In the genomic region with DNA sequence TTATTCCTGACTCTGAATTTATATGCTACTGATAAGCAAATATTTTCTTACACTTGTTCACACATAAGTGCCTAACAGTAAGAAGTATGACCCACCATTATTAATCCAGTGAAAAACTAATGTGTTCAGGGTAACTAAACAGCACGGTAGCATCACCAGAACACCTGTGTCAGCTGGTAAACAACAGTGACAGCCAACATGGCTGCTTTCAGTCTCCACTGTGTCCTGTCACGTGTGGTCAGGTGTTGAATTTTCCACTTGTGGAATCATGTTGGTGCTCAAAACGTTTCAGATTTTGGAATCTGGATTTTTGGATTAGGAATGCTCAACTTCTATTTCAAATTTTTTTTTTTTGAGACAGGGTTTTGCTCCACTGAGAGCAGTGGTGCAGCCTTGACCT, we compare ENCODE assay signal across 16 cellular contexts. TPM values are rescaled to one million over a fixed set of nuclear protein-coding genes. Genes with fewer than 3 reads are reported as not detected.
DNase-seq lines count a peak whose midpoint lies in the region; ATAC-seq, FAIRE-seq and TF ChIP-seq lines count a peak whose summit lies in the region.
"Had no signal": no experiment of that assay in that cellular context is flagged by ENCODE, and none has a peak within 500 bp of the region (broad histone marks: within the 10 kb centered on the region; RNA-seq: fewer than 3 reads in every experiment).

No MANE protein-coding gene starts in this region.

- no peaks in the 10 kb centered on the region for H3K79me2 ChIP-seq in K562 (ENCODE audit: control insufficient read depth, insufficient read depth, low read length)

- H3K4me2 ChIP-seq in K562 (ENCODE audit: insufficient read depth, low read length): no peak overlapping the region

- FAIRE-seq in GM12891 (lab: Jason Lieb, UNC) (peak; percentile 41), K562 (lab: Jason Lieb, UNC) (no peak)
- FAIRE-seq: A204.1, D721Med, H1 had no signal

- H3K9me1 ChIP-seq in K562 (ENCODE audit: control insufficient read depth, insufficient read depth, low read length): no peaks in the 10 kb centered on the region

- no peak for TF ChIP-seq RAD21 in K562 (CRISPR knock-in tag; conservative IDR thresholded peaks at IDR 0.05 in 1 of 2, IDR thresholded peaks at IDR 0.05 in 1 of 2)

- TF ChIP-seq CTCF in HEK293 (tag by site-specific recombination; IDR thresholded peaks at IDR 0.05): no peak
- TF ChIP-seq CTCF in K562 (IDR thresholded peaks at IDR 0.05 in 2 of 3, conservative IDR thresholded peaks at IDR 0.05 in 1 of 3; ENCODE audit: insufficient read depth in 2 of 3, low read depth in 1 of 3, low read length in 3 of 3): no peak
- no peak for TF ChIP-seq CTCF in omental fat pad (IDR thresholded peaks at IDR 0.05)

- intact Hi-C loops in K562 (cut with micrococcal nuclease): no loop called here

- in situ Hi-C loops in K562 (cut with MboI): no loop called here

- no peak for TF ChIP-seq EP300 in K562 (IDR thresholded peaks at IDR 0.05; ENCODE audit: low read length)

- H4K20me1 ChIP-seq in K562 (replicated peaks; ENCODE audit: control insufficient read depth, insufficient read depth, low read length): no peaks in the 10 kb centered on the region

- DNase-seq in GM12891 (ENCODE audit: insufficient read length, low spot score) (no peak), K562 (ENCODE audit: extremely low read depth in 1 of 4, low spot score in 3 of 4) (no peak), islet precursor cell (peak; percentile 2), NCI-H524 treated with DMSO at 0.1 percent for 48 hours (lab: John Stamatoyannopoulos, UW) (no peak), omental fat pad (ENCODE audit: low spot score) (no peak)
- DNase-seq: ACHN; Caco-2; CD4-positive, alpha-beta T cell; DMS79 treated with DMSO at 0.1 percent for 48 hours; GF-D8; H9 had no signal

- H3K9me3 ChIP-seq in HEK293 (ENCODE audit: control insufficient read depth, insufficient read depth, low read depth, low read length) (no peaks in the 10 kb centered on the region), K562 (replicated peaks; ENCODE audit: control insufficient read depth, insufficient read depth, low read depth, low read length) (no peaks in the 10 kb centered on the region)
- H3K9me3 ChIP-seq: Caco-2 had no signal

- BruUV-seq in K562 (replicated peaks; lab: Mats Ljungman, UMichigan): no TSS peak

- no peak overlapping the region for H3K9ac ChIP-seq in K562 (ENCODE audit: insufficient read depth in 1 of 2, low read depth in 2 of 2, low read length in 2 of 2)

- 24% methylated on average over 3 of the region's 3 CpGs for WGBS in K562 (ENCODE audit: insufficient coverage, low coverage, missing lambda C conversion rate)

- TF ChIP-seq POLR2A in GM12891 (IDR thresholded peaks at IDR 0.05; ENCODE audit: low read depth, low read length) (no peak), K562 (conservative IDR thresholded peaks at IDR 0.05) (no peak)

- CTCF ChIA-PET in HEK293 (lab: Yijun Ruan, JAX) (interaction anchor here (0.6 kb wide), 1 partner anchor 22 kb away, joined by 3 read pairs; no protein-coding TSS in a partner anchor), K562 (lab: Yijun Ruan, JAX; ENCODE audit: low intra/inter-chr PET ratio) (no interaction called here)

- H3K4me3 ChIP-seq in HEK293 (ENCODE audit: low read depth, low read length): no peak overlapping the region
- H3K4me3 ChIP-seq in K562: no peak overlapping the region

- no peaks in the 10 kb centered on the region for H3K36me3 ChIP-seq in HEK293 (ENCODE audit: control insufficient read depth in 2 of 2, insufficient read depth in 1 of 2, low read length in 2 of 2)
- no peaks in the 10 kb centered on the region for H3K36me3 ChIP-seq in K562 (ENCODE audit: control insufficient read depth, insufficient read depth, low read length)

- POLR2A ChIA-PET in HEK293 (lab: Yijun Ruan, JAX) (no interaction called here), K562 (lab: Yijun Ruan, JAX) (interaction anchor here (1.0 kb wide), 1 partner anchor 14 kb away, joined by 4 read pairs; the partner anchor contains the start of gene ATP23)

- H3K27ac ChIP-seq in HEK293 (ENCODE audit: extremely low read depth, low read depth, low read length) (no peak overlapping the region), K562 (ENCODE audit: extremely low read depth, low read depth, low read length) (no peak overlapping the region)
- H3K27ac ChIP-seq: C4-2B had no signal

- ATAC-seq in K562: peak; percentile 57
- ATAC-seq in omental fat pad (ENCODE audit: low FRiP score): no peak

- peak overlapping the region; percentile 64 for H2AFZ ChIP-seq in K562 (ENCODE audit: low read depth, low read length)

- no peaks in the 10 kb centered on the region for H3K27me3 ChIP-seq in K562 (ENCODE audit: control insufficient read depth in 2 of 2, insufficient read depth in 2 of 2, low read length in 2 of 2)

- no peaks in the 10 kb centered on the region for H3K4me1 ChIP-seq in HEK293 (ENCODE audit: control insufficient read depth, insufficient read depth, low read length)
- no peaks in the 10 kb centered on the region for H3K4me1 ChIP-seq in K562 (replicated peaks in 1 of 2; ENCODE audit: control insufficient read depth in 2 of 2, insufficient read depth in 2 of 2, low read length in 2 of 2)
- H3K4me1 ChIP-seq: Caco-2 had no signal

TF ChIP-seq in GM12891, 5 proteins besides CTCF, POLR2A, EP300 and RAD21:
- no peak for TF ChIP-seq TAF1 (IDR thresholded peaks at IDR 0.05; ENCODE audit: low read depth, low read length)
- no peak for TF ChIP-seq POU2F2 (IDR thresholded peaks at IDR 0.05; ENCODE audit: low read depth, low read length)
- TF ChIP-seq POLR2AphosphoS5 (IDR thresholded peaks at IDR 0.05; ENCODE audit: low read depth, low read length): no peak
- no peak for TF ChIP-seq SPI1 (IDR thresholded peaks at IDR 0.05; ENCODE audit: low read depth, low read length)

TF ChIP-seq in HEK293, 187 proteins besides CTCF, POLR2A, EP300 and RAD21:
- 0 out of 2 replicates have a peak, but pooled peaks have one; percentile 46 for TF ChIP-seq SCRT2 (tag by site-specific recombination; IDR thresholded peaks at IDR 0.05)
- no peak for TF ChIP-seq ZNF555 (tag by site-specific recombination; conservative IDR thresholded peaks at IDR 0.05)
TF ChIP-seq in HEK293: peak in this region for 1.

TF ChIP-seq in K562, 482 proteins besides CTCF, POLR2A, EP300 and RAD21:
- no peak for TF ChIP-seq DLX4 (CRISPR knock-in tag; IDR thresholded peaks at IDR 0.05)
- no peak for TF ChIP-seq CREM (IDR thresholded peaks at IDR 0.05; ENCODE audit: low read depth)
- TF ChIP-seq SRSF3 (IDR thresholded peaks at IDR 0.05; ENCODE audit: insufficient read depth, low read length): no peak
- peak in 1 of 3 experiments; percentile 36 for TF ChIP-seq YY1 (IDR thresholded peaks at IDR 0.05; ENCODE audit: borderline replicate concordance in 1 of 3, control insufficient read depth in 1 of 3, extremely low read depth in 1 of 3, insufficient read depth in 3 of 3, insufficient read length in 1 of 3, insufficient replicate concordance in 2 of 3, low read depth in 1 of 3, low read length in 2 of 3)

RNA-seq across cellular contexts. Expression of gene ATP23, which starts 14.3 kb away (rescaled TPM):
- polyA plus RNA-seq in GM12891 (2012; ENCODE audit: low read depth, missing spikeins): 11.8 TPM
- 4.7 and 8.2 TPM in 2 replicates for total RNA-seq in K562 (2011; cell fraction: chromatin; rRNA removed; ENCODE audit: low replicate concordance)
- total RNA-seq in K562 (2011; cell fraction: nucleolus; rRNA removed): 3.4 and 5.2 TPM in 2 replicates
- total RNA-seq in K562 (2011; cell fraction: nucleoplasm; rRNA removed): 5.9 and 8.9 TPM in 2 replicates
- total RNA-seq in K562 (2014; rRNA removed): 21.3 and 32.6 TPM in 2 replicates
- 28.5 and 32.8 TPM in 2 replicates for total RNA-seq in K562 (2014; rRNA removed; fragmentation: Illumina TruSeq; extraction: Trizol)
- 33.6 and 33.9 TPM in 2 replicates for total RNA-seq in K562 (2015; rRNA removed; fragmentation: Illumina TruSeq; extraction: Trizol)
- total RNA-seq in K562 (2021): 20.8 and 21.4 TPM in 2 replicates
- 38.5 and 53.7 TPM in 2 replicates for polyA plus RNA-seq in K562 (2011; rRNA removed)
- 25.6 and 40.5 TPM in 2 replicates for polyA plus RNA-seq in K562 (2011; cell fraction: cytosol; rRNA removed)
- polyA plus RNA-seq in K562 (2011; cell fraction: nucleus; rRNA removed): 21.0 and 23.6 TPM in 2 replicates
- 19.0 and 20.4 TPM in 2 replicates for polyA plus RNA-seq in K562 (2012)
- 35.2 and 37.0 TPM in 2 replicates for polyA plus RNA-seq in K562 (2014; fragmentation: Illumina TruSeq; extraction: Trizol)
- polyA plus RNA-seq in K562 (2014; fragmentation: Nextera tagmentation; extraction: Ambion mirVana): 10 to 100 TPM in 1 of 2 experiments, 1 to 10 TPM in 1; 8.3 to 12.4 TPM
- 31.9 and 32.8 TPM in 2 replicates for polyA plus RNA-seq in K562 (2014; rRNA removed)
- 12.0 and 19.2 TPM in 2 replicates for polyA minus RNA-seq in K562 (2011; rRNA and poly(A)+ RNA removed)
- 3.4 and 18.2 TPM in 2 replicates for polyA minus RNA-seq in K562 (2011; cell fraction: cytosol; rRNA and poly(A)+ RNA removed)
- polyA minus RNA-seq in K562 (2011; cell fraction: nucleus; rRNA and poly(A)+ RNA removed): 6.5 and 7.6 TPM in 2 replicates
- 10 to 100 TPM in 2 of 4 donors, 1 to 10 TPM in 2; 3.6 to 18.3 (median 7.9) TPM for total RNA-seq in omental fat pad
